8 cellular contexts compared by ENCODE assay signal in the genomic region with DNA sequence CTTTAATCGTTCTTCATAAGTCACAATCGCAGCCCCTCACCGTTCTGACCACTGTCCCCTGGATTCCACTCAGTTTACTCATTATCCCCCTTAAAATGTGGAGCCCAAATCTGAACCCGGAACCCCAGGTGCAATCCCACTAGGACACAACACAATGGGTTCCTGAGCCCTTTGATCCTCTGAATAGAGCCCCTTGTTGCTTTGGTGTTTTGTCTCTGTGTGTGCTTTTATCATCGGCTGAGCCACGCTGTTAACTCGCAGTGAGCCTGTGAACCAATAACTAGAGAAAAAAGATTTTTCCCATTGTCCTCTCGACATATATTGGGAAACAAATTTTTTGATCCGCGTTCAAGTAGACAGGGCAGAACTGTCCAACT. TPM values are rescaled to one million over a fixed set of nuclear protein-coding genes. Genes with fewer than 3 reads are reported as not detected.
A peak's percentile ranks its signal among the peaks of the same experiment; 100 is the strongest.
DNase-seq lines count a peak whose midpoint lies in the region; ATAC-seq, FAIRE-seq and TF ChIP-seq lines count a peak whose summit lies in the region.

No MANE protein-coding gene starts in this region.

- H3K9me3 ChIP-seq in right atrium auricular region, result no peaks in the 10 kb centered on the region

- peaks cover 0 to 10% of the 10 kb centered on the region in 2 donors for H3K4me1 ChIP-seq in right atrium auricular region

- H3K27ac Mint-ChIP-seq in brain (peak overlapping the region; percentile 82 to 95 (median 90)), mesothelial cell of epicardium (peak overlapping the region; percentile 94)

- no peak for TF ChIP-seq CTCF in right atrium auricular region (IDR thresholded peaks at IDR 0.05)
- no peak for TF ChIP-seq CTCF in brain (conservative IDR thresholded peaks at IDR 0.05)
- no peak for TF ChIP-seq CTCF in mesothelial cell of epicardium (IDR thresholded peaks at IDR 0.05; ENCODE audit: unreplicated experiment)

- ATAC-seq in HG03342 (IDR thresholded peaks at IDR 0.05; ENCODE audit: unreplicated experiment), result no peak

- peak overlapping the region; percentile 86 to 94 for H3K27ac ChIP-seq in right atrium auricular region

- peaks cover 35% of the 10 kb centered on the region for H3K4me1 Mint-ChIP-seq in brain
- H3K4me1 Mint-ChIP-seq in mesothelial cell of epicardium, result peaks cover 13% of the 10 kb centered on the region

- no peaks in the 10 kb centered on the region for H3K27me3 ChIP-seq in right atrium auricular region

- no peak for DNase-seq in right atrium auricular region (ENCODE audit: low spot score)
- no peak for DNase-seq in cardiac septum (ENCODE audit: low spot score)
- no peak for DNase-seq in mesothelial cell of epicardium (ENCODE audit: low spot score in 2 of 2, unreplicated experiment in 2 of 2)
- DNase-seq in frontal cortex (ENCODE audit: low spot score in 2 of 2), result no peak
- DNase-seq in stimulated activated CD4-positive, alpha-beta T cell treated with anti-CD3 and anti-CD28 coated beads, Interleukin-2, amount 100 ng/mL, for 24 hours, result no peak
- DNase-seq in D341Med (ENCODE audit: low spot score), result no peak

- intact Hi-C loops in cardiac septum (cut with DNase I), result no loop called here

- FAIRE-seq in frontal cortex (lab: Jason Lieb, UNC), result no peak

- H3K27me3 Mint-ChIP-seq in brain (peaks cover 4% of the 10 kb centered on the region), mesothelial cell of epicardium (ENCODE audit: low read depth) (no peaks in the 10 kb centered on the region)

- peaks cover 0 to 3% (median 0%) of the 10 kb centered on the region in 5 experiments for H3K9me3 Mint-ChIP-seq in brain
- peaks cover 16% of the 10 kb centered on the region for H3K9me3 Mint-ChIP-seq in mesothelial cell of epicardium

- no peaks in the 10 kb centered on the region for H3K36me3 Mint-ChIP-seq in brain
- H3K36me3 Mint-ChIP-seq in mesothelial cell of epicardium, result no peaks in the 10 kb centered on the region

- peak overlapping the region; percentile 17 to 67 for H3K4me3 ChIP-seq in right atrium auricular region

- H3K36me3 ChIP-seq in right atrium auricular region, result no peaks in the 10 kb centered on the region

- H3K4me3 Mint-ChIP-seq in brain, result peak overlapping the region; percentile 87 to 92 (median 89)
- peak overlapping the region; percentile 81 for H3K4me3 Mint-ChIP-seq in mesothelial cell of epicardium

RNA-seq across cellular contexts. Expression of a gene that starts 0.7 kb away (rescaled TPM):
- total RNA-seq in right atrium auricular region (100 to 1,000 TPM; 149 to 194 TPM), cardiac septum (898 TPM), mesothelial cell of epicardium (149 to 156 TPM (median 155 TPM) in 3 replicates), frontal cortex (56.7 TPM)
- polyA plus RNA-seq in brain (ENCODE audit: insufficient read depth, low read depth, low replicate concordance), result 105 TPM
